In genomic region chr10:71975891-71976725, GRCh38 we compare ENCODE assay signal across 10 cellular contexts. TPM values are rescaled to one million over a fixed set of nuclear protein-coding genes. Genes with fewer than 3 reads are reported as not detected.
A peak's percentile ranks its signal among the peaks of the same experiment; 100 is the strongest.
DNase-seq lines count a peak whose midpoint lies in the region; ATAC-seq, FAIRE-seq and TF ChIP-seq lines count a peak whose summit lies in the region.
"Had no signal": no experiment of that assay in that cellular context is flagged by ENCODE, and none has a peak within 500 bp of the region (broad histone marks: within the 10 kb centered on the region; RNA-seq: fewer than 3 reads in every experiment).

No MANE protein-coding gene starts in this region.

- peaks cover 84% of the 10 kb centered on the region for H3K4me1 Mint-ChIP-seq in nephron
- peaks cover 48% of the 10 kb centered on the region for H3K4me1 Mint-ChIP-seq in activated T-cell treated with anti-CD3 and anti-CD28 coated beads, Interleukin-2, amount 50 U/mL, for 24 hours (ENCODE audit: low read depth)

- peak overlapping the region in 2 of 3 experiments; percentile 94 for H3K27ac Mint-ChIP-seq in nephron
- no peak overlapping the region for H3K27ac Mint-ChIP-seq in activated T-cell treated with anti-CD3 and anti-CD28 coated beads, Interleukin-2, amount 50 U/mL, for 24 hours

- peak; percentile 57 to 80 for DNase-seq in A549 (ENCODE audit: low read depth in 1 of 2, low spot score in 1 of 2)
- peak; percentile 27 for DNase-seq in RKO (ENCODE audit: low spot score)
- peak; percentile 55 for DNase-seq in fibroblast of gingiva (ENCODE audit: low read depth)
- DNase-seq in activated T-cell treated with anti-CD3 and anti-CD28 coated beads, Interleukin-2, amount 50 U/mL, for 24 hours: no peak
- no peak for DNase-seq in activated naive CD4-positive, alpha-beta T cell (lab: John Stamatoyannopoulos, UW)
- DNase-seq in GM12891 (ENCODE audit: insufficient read length, low spot score): no peak
- DNase-seq: NCI-H2227 treated with DMSO at 0.1 percent for 48 hours had no signal

- peaks cover 3% of the 10 kb centered on the region for H3K36me3 Mint-ChIP-seq in nephron (ENCODE audit: low read depth)
- no peaks in the 10 kb centered on the region for H3K36me3 Mint-ChIP-seq in activated T-cell treated with anti-CD3 and anti-CD28 coated beads, Interleukin-2, amount 50 U/mL, for 24 hours (ENCODE audit: low read depth)

- peak overlapping the region in 1 of 3 experiments; percentile 34 for H3K4me3 Mint-ChIP-seq in nephron
- H3K4me3 Mint-ChIP-seq in activated T-cell treated with anti-CD3 and anti-CD28 coated beads, Interleukin-2, amount 50 U/mL, for 24 hours: no peak overlapping the region

- TF ChIP-seq POLR2A in A549 (IDR thresholded peaks at IDR 0.05; ENCODE audit: low read length) (no peak), GM12891 (IDR thresholded peaks at IDR 0.05; ENCODE audit: low read depth, low read length) (no peak)

- CTCF ChIA-PET in A549 (lab: Yijun Ruan, JAX): interaction anchor here (0.6 to 3.3 kb wide), 13 partner anchors 8 to 353 kb away, joined by 3 to 31 read pairs (median 4); partner anchors contain the start of gene CHST3

- 22% methylated on average over 11 of the region's 11 CpGs for WGBS in A549 (ENCODE audit: missing lambda C conversion rate)

- no peaks in the 10 kb centered on the region for H3K9me3 Mint-ChIP-seq in nephron
- no peaks in the 10 kb centered on the region for H3K9me3 Mint-ChIP-seq in activated T-cell treated with anti-CD3 and anti-CD28 coated beads, Interleukin-2, amount 50 U/mL, for 24 hours

- peaks cover 93% of the 10 kb centered on the region for H3K4me1 ChIP-seq in A549

- peaks cover 7% of the 10 kb centered on the region for H3K27me3 Mint-ChIP-seq in nephron (ENCODE audit: low read depth)
- H3K27me3 Mint-ChIP-seq in activated T-cell treated with anti-CD3 and anti-CD28 coated beads, Interleukin-2, amount 50 U/mL, for 24 hours: no peaks in the 10 kb centered on the region

- peak overlapping the region; percentile 97 for H3K4me2 ChIP-seq in A549
- H3K4me2 ChIP-seq: BLaER1 had no signal

- peak overlapping the region; percentile 11; the same call in 1 of the 3 replicates for H3K4me3 ChIP-seq in A549
- H3K4me3 ChIP-seq: BLaER1 had no signal

- no peak for TF ChIP-seq RAD21 in A549 (conservative IDR thresholded peaks at IDR 0.05 in 1 of 2, IDR thresholded peaks at IDR 0.05 in 1 of 2)

- peak overlapping the region; percentile 87 to 98 for H3K27ac ChIP-seq in A549
- H3K27ac ChIP-seq: BLaER1 had no signal

- FAIRE-seq in A549 (lab: Jason Lieb, UNC) (no peak), GM12891 (lab: Jason Lieb, UNC) (no peak)

- TF ChIP-seq CTCF in A549 (IDR thresholded peaks at IDR 0.05) (no peak), nephron (IDR thresholded peaks at IDR 0.05; ENCODE audit: unreplicated experiment in 3 of 3) (no peak)

- ATAC-seq in A549: peak; percentile 51 to 66
- no peak for ATAC-seq in HG02678 (IDR thresholded peaks at IDR 0.05; ENCODE audit: unreplicated experiment)

- no peak for TF ChIP-seq EP300 in A549 (IDR thresholded peaks at IDR 0.05)

- POLR2A ChIA-PET in A549 (lab: Yijun Ruan, JAX): interaction anchor here (1.1 to 2.6 kb wide), 4 partner anchors 10 to 80 kb away, joined by 3 to 16 read pairs (median 5); partner anchors contain the start of gene CHST3

- no peaks in the 10 kb centered on the region for H3K9me3 ChIP-seq in A549
- H3K9me3 ChIP-seq: BLaER1 had no signal

TF ChIP-seq in A549, 52 proteins besides CTCF, POLR2A, EP300 and RAD21 (continues in another document):
- TF ChIP-seq NR3C1 (IDR thresholded peaks at IDR 0.05) (no peak), BCL3 (IDR thresholded peaks at IDR 0.05) (no peak), SMC3 (IDR thresholded peaks at IDR 0.05) (no peak), NPAS2 (CRISPR knock-in tag; IDR thresholded peaks at IDR 0.05; ENCODE audit: borderline replicate concordance) (no peak), REST (IDR thresholded peaks at IDR 0.05) (no peak), JUN (IDR thresholded peaks at IDR 0.05) (peak in 1 of 2 experiments; percentile 41; a peak in 1 of 5 replicates), EHF (CRISPR knock-in tag; IDR thresholded peaks at IDR 0.05) (0 out of 2 replicates have a peak, but pooled peaks have one; percentile 27)

TF ChIP-seq in GM12891, 5 proteins besides CTCF, POLR2A, EP300 and RAD21:
- TF ChIP-seq PAX5 (IDR thresholded peaks at IDR 0.05; ENCODE audit: insufficient read depth, low read length, severe bottlenecking): no peak
- TF ChIP-seq TAF1 (IDR thresholded peaks at IDR 0.05; ENCODE audit: low read depth, low read length): no peak
- no peak for TF ChIP-seq SPI1 (IDR thresholded peaks at IDR 0.05; ENCODE audit: low read depth, low read length)
- TF ChIP-seq POU2F2 (IDR thresholded peaks at IDR 0.05; ENCODE audit: low read depth, low read length): no peak
- no peak for TF ChIP-seq POLR2AphosphoS5 (IDR thresholded peaks at IDR 0.05; ENCODE audit: low read depth, low read length)

RNA-seq across cellular contexts. Expression of gene CHST3, which starts 11.9 kb away (rescaled TPM):
- polyA plus RNA-seq in A549 (2011; rRNA removed) (12.8 and 13.8 TPM in 2 replicates), A549 (2017; fragmentation: RNase III; extraction: RNeasy Plus Mini Kit Qiagen cat#74134 plus additional on column Dnase treatment) (20.3 to 23.1 TPM (median 21.7 TPM) in 3 replicates)
- polyA plus RNA-seq in A549 (2012; cell fraction: cytosol; rRNA removed): 8.7 and 12.5 TPM in 2 replicates
- polyA plus RNA-seq in A549 (2012; cell fraction: nucleus; rRNA removed): 18.6 and 20.9 TPM in 2 replicates
- polyA minus RNA-seq in A549 (2011; rRNA and poly(A)+ RNA removed): 19.1 and 21.1 TPM in 2 replicates
- polyA plus RNA-seq in GM12891 (2012; ENCODE audit: low read depth, missing spikeins): 0.03 TPM

Comparison
In these comparisons a context has a peak if more than half of its experiments do, and no peak if none do; other contexts are left out.
1. DNase-seq: peak in A549 (2 of 2), RKO (single experiment) and fibroblast of gingiva (single experiment); none in activated T-cell treated with anti-CD3 and anti-CD28 coated beads, Interleukin-2, amount 50 U/mL, for 24 hours (single experiment), activated naive CD4-positive, alpha-beta T cell (0 of 4) and GM12891 (single experiment).